Comparison of ENCODE assay signal across 1 cellular context in the genomic region with DNA sequence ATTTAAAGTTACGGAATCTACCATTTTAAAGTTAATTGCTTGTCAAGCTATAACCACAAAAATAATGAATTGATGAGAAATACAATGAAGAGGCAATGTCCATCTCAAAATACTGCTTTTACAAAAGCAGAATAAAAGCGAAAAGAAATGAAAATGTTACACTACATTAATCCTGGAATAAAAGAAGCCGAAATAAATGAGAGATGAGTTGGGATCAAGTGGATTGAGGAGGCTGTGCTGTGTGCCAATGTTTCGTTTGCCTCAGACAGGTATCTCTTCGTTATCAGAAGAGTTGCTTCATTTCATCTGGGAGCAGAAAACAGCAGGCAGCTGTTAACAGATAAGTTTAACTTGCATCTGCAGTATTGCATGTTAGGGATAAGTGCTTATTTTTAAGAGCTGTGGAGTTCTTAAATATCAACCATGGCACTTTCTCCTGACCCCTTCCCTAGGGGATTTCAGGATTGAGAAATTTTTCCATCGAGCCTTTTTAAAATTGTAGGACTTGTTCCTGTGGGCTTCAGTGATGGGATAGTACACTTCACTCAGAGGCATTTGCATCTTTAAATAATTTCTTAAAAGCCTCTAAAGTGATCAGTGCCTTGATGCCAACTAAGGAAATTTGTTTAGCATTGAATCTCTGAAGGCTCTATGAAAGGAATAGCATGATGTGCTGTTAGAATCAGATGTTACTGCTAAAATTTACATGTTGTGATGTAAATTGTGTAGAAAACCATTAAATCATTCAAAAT.
TF ChIP-seq lines count a peak whose summit lies in the region.

No MANE protein-coding gene starts in this region.

TF ChIP-seq in H1, 55 proteins besides CTCF, POLR2A, EP300 and RAD21:
- no peak for TF ChIP-seq CBX8 (IDR thresholded peaks at IDR 0.05; ENCODE audit: borderline replicate concordance, low read depth, low read length)
- peak; percentile 51; the same call in 1 of the 2 replicates for TF ChIP-seq CHD2 (IDR thresholded peaks at IDR 0.05; ENCODE audit: low read length)
- TF ChIP-seq CHD1 (IDR thresholded peaks at IDR 0.05; ENCODE audit: low read depth, low read length) = peak; percentile 82; the same call in 1 of the 2 replicates
- no peak for TF ChIP-seq HDAC2 (IDR thresholded peaks at IDR 0.05; ENCODE audit: borderline replicate concordance in 1 of 2, low read depth in 2 of 2, low read length in 2 of 2)
- TF ChIP-seq SP4 (IDR thresholded peaks at IDR 0.05; ENCODE audit: low read length) = no peak
- TF ChIP-seq SAP30 (IDR thresholded peaks at IDR 0.05; ENCODE audit: insufficient read depth, insufficient replicate concordance, low read length) = no peak
- no peak for TF ChIP-seq MAFK (IDR thresholded peaks at IDR 0.05; ENCODE audit: low read depth, low read length)
- no peak for TF ChIP-seq PHF8 (conservative IDR thresholded peaks at IDR 0.05; ENCODE audit: low read depth, low read length)
- no peak for TF ChIP-seq EGR1 (IDR thresholded peaks at IDR 0.05; ENCODE audit: borderline replicate concordance, low read depth, low read length)
- TF ChIP-seq SUZ12 (IDR thresholded peaks at IDR 0.05; ENCODE audit: low read length) = no peak
- TF ChIP-seq BRCA1 (IDR thresholded peaks at IDR 0.05; ENCODE audit: low read depth, low read length) = 0 out of 2 replicates have a peak, but pooled peaks have one; percentile 16
- no peak for TF ChIP-seq JUND (IDR thresholded peaks at IDR 0.05; ENCODE audit: low read length)
- TF ChIP-seq POU5F1 (IDR thresholded peaks at IDR 0.05; ENCODE audit: low read depth, low read length) = no peak
- no peak for TF ChIP-seq SRF (IDR thresholded peaks at IDR 0.05; ENCODE audit: low read depth, low read length)
- TF ChIP-seq POLR2AphosphoS5 (IDR thresholded peaks at IDR 0.05; ENCODE audit: low read depth, low read length) = peak; percentile 98
- no peak for TF ChIP-seq CEBPB (IDR thresholded peaks at IDR 0.05; ENCODE audit: low read depth, low read length)
- TF ChIP-seq TAF7 (optimal IDR thresholded peaks at IDR 0.05; ENCODE audit: borderline replicate concordance, low read depth, low read length) = peak; percentile 86
- TF ChIP-seq EZH2 (IDR thresholded peaks at IDR 0.05; ENCODE audit: low read depth, low read length, severe bottlenecking) = no peak
- no peak for TF ChIP-seq CTBP2 (IDR thresholded peaks at IDR 0.05; ENCODE audit: borderline replicate concordance, insufficient read depth, insufficient read length, low read length)
- TF ChIP-seq, protein P1, sequence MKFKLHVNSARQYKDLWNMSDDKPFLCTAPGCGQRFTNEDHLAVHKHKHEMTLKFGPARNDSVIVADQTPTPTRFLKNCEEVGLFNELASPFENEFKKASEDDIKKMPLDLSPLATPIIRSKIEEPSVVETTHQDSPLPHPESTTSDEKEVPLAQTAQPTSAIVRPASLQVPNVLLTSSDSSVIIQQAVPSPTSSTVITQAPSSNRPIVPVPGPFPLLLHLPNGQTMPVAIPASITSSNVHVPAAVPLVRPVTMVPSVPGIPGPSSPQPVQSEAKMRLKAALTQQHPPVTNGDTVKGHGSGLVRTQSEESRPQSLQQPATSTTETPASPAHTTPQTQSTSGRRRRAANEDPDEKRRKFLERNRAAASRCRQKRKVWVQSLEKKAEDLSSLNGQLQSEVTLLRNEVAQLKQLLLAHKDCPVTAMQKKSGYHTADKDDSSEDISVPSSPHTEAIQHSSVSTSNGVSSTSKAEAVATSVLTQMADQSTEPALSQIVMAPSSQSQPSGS (IDR thresholded peaks at IDR 0.05; ENCODE audit: low read length) = peak; percentile 97
- TF ChIP-seq FOSL1 (IDR thresholded peaks at IDR 0.05; ENCODE audit: insufficient read depth, low read depth, low read length) = no peak
- TF ChIP-seq GTF2F1 (IDR thresholded peaks at IDR 0.05; ENCODE audit: borderline replicate concordance, low read depth, low read length) = no peak
- TF ChIP-seq KDM5A (IDR thresholded peaks at IDR 0.05; ENCODE audit: low read length) = no peak
- TF ChIP-seq HDAC6 (IDR thresholded peaks at IDR 0.05; ENCODE audit: low read depth, low read length) = no peak
- peak; percentile 96 for TF ChIP-seq SIRT6 (IDR thresholded peaks at IDR 0.05; ENCODE audit: low read length)
- no peak for TF ChIP-seq CBX5 (IDR thresholded peaks at IDR 0.05; ENCODE audit: low read depth, low read length)
- TF ChIP-seq SP2 (IDR thresholded peaks at IDR 0.05; ENCODE audit: low read length) = no peak
- no peak for TF ChIP-seq E2F6 (IDR thresholded peaks at IDR 0.05)
- TF ChIP-seq NRF1 (IDR thresholded peaks at IDR 0.05; ENCODE audit: low read depth, low read length) = no peak
- TF ChIP-seq SIN3A (conservative IDR thresholded peaks at IDR 0.05 in 1 of 2, IDR thresholded peaks at IDR 0.05 in 1 of 2; ENCODE audit: low read depth in 1 of 2, low read length in 2 of 2) = 0 out of 4 replicates have a peak, but pooled peaks have one; percentile 13 to 16
TF ChIP-seq in H1: peak in this region for 8.
